8 cellular contexts compared by ENCODE assay signal in the genomic region with DNA sequence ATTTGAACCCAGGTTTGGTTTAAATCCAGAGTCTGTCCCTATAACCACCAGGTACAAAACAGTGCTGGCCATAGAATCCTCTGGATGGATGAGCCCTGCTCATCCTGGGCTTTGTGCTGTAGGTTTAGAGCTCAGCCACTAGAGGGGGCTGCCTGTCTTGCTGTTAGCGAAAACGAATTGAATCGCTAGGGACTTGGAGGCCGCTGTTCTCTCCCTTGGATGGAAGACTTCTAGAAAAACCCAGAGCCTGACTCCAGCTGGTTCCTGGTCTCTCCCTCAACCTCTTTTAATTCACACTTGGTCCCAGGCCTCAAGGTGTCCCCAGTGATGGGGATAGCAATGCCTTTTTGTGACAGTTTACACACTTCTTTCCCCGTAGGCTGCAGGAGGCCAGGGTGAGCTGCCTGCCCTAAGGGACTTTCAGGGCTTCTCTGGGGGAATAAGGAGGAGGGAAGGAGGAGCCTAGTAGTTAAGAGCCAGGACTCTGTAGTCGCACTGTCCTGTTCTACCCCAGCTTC. TPM values are rescaled to one million over a fixed set of nuclear protein-coding genes. Genes with fewer than 3 reads are reported as not detected.
A peak's percentile ranks its signal among the peaks of the same experiment; 100 is the strongest.
DNase-seq lines count a peak whose midpoint lies in the region; ATAC-seq and TF ChIP-seq lines count a peak whose summit lies in the region.

No MANE protein-coding gene starts in this region.

- H3K9me2 ChIP-seq in PC-3 (replicated peaks; ENCODE audit: low read length), result no peaks in the 10 kb centered on the region

- CTCF ChIA-PET in PC-3 (lab: Charles Lee), result interaction anchor here (0.5 to 2.3 kb wide), 5 partner anchors 20 to 744 kb away, joined by 3 to 43 read pairs (median 3); no protein-coding TSS in a partner anchor

- peak overlapping the region; percentile 47; the same call in 1 of the 2 replicates for H3K4me3 ChIP-seq in PC-3 (ENCODE audit: low read length)
- H3K4me3 ChIP-seq in parathyroid adenoma (ENCODE audit: low read depth, low read length), result no peak overlapping the region

- H3K4me2 ChIP-seq in PC-3 (ENCODE audit: low read length) (peak overlapping the region; percentile 77), parathyroid adenoma (ENCODE audit: low read length) (no peak overlapping the region)

- H4K20me1 ChIP-seq in PC-3 (ENCODE audit: low read length), result no peaks in the 10 kb centered on the region

- H3K79me2 ChIP-seq in PC-3 (ENCODE audit: low read length) (no peaks in the 10 kb centered on the region), parathyroid adenoma (no peaks in the 10 kb centered on the region)

- POLR2A ChIA-PET in PC-3 (lab: Charles Lee; ENCODE audit: unreplicated experiment), result interaction anchor here (0.6 kb wide), 1 partner anchor 735 kb away, joined by 4 read pairs; no protein-coding TSS in a partner anchor

- TF ChIP-seq CTCF in PC-3 (conservative IDR thresholded peaks at IDR 0.05; ENCODE audit: low read depth, low read length), result peak; percentile 88
- TF ChIP-seq CTCF in parathyroid adenoma (IDR thresholded peaks at IDR 0.05), result peak; percentile 66

- peak overlapping the region; percentile 65 for H2AFZ ChIP-seq in PC-3 (ENCODE audit: low read length)
- peak overlapping the region; percentile 60 for H2AFZ ChIP-seq in parathyroid adenoma

- BruUV-seq in PC-3 (replicated peaks; lab: Mats Ljungman, UMichigan), result no TSS peak

- H3K27ac ChIP-seq in PC-3 (ENCODE audit: low read length) (peak overlapping the region; percentile 90), parathyroid adenoma (no peak overlapping the region)

- intact Hi-C loops in PC-3 (cut with micrococcal nuclease), result loop anchor here (1.0 to 10.0 kb wide), 3 partner anchors 20 to 1000 kb away; no protein-coding TSS in a partner anchor

- DNase-seq in COLO829 (ENCODE audit: low spot score) (peak; percentile 39), HuH-7 (ENCODE audit: low spot score) (peak; percentile 36), PC-3 (peak; percentile 82), germinal center (ENCODE audit: low spot score) (peak; percentile 12), OCI-M2 (lab: John Stamatoyannopoulos, UW; ENCODE audit: unreplicated experiment) (no peak)
- peak; percentile 13 for DNase-seq in activated T-helper 9 cell treated with anti-CD3 and anti-CD28 coated beads, Interleukin-2, amount 50 U/mL, for 16 hours (ENCODE audit: low read depth)

- H3K9ac ChIP-seq in PC-3 (ENCODE audit: low read length), result peak overlapping the region; percentile 62
- no peak overlapping the region for H3K9ac ChIP-seq in parathyroid adenoma

- ATAC-seq in GM19438 (IDR thresholded peaks at IDR 0.05; ENCODE audit: low read depth, unreplicated experiment) (peak; percentile 77), PC-3 (peak; percentile 65)

- H3K9me3 ChIP-seq in PC-3 (ENCODE audit: low read length), result no peaks in the 10 kb centered on the region
- H3K9me3 ChIP-seq in parathyroid adenoma (ENCODE audit: control insufficient read depth, low read length), result no peaks in the 10 kb centered on the region

- peaks cover 6% of the 10 kb centered on the region for H3F3A ChIP-seq in PC-3 (ENCODE audit: low read length, unreplicated experiment)

- H3K27me3 ChIP-seq in PC-3 (ENCODE audit: low read length), result no peaks in the 10 kb centered on the region
- H3K27me3 ChIP-seq in parathyroid adenoma (ENCODE audit: control insufficient read depth, insufficient read depth, low read length), result no peaks in the 10 kb centered on the region

- H3K4me1 ChIP-seq in PC-3 (ENCODE audit: insufficient read depth, low read length) (peaks cover 51% of the 10 kb centered on the region), parathyroid adenoma (no peaks in the 10 kb centered on the region)

- H3K36me3 ChIP-seq in PC-3 (ENCODE audit: low read depth, low read length) (no peaks in the 10 kb centered on the region), parathyroid adenoma (ENCODE audit: control insufficient read depth, insufficient read depth, low read length) (no peaks in the 10 kb centered on the region)

RNA-seq across cellular contexts. Expression of gene RIPPLY1, which starts 8.7 kb away (rescaled TPM):
- total RNA-seq in PC-3 (2014; rRNA removed), result not detected in 2 replicates

RNA-seq across cellular contexts. Expression of gene CLDN2, which starts 25.8 kb away (rescaled TPM):
- not detected in 2 replicates for total RNA-seq in PC-3 (2014; rRNA removed)
